In genomic region chr12:94557896-94558295, GRCh38 we compare ENCODE assay signal across 17 cellular contexts.
A peak's percentile ranks its signal among the peaks of the same experiment; 100 is the strongest.
DNase-seq lines count a peak whose midpoint lies in the region; ATAC-seq and TF ChIP-seq lines count a peak whose summit lies in the region.
"Had no signal": no experiment of that assay in that cellular context is flagged by ENCODE, and none has a peak within 500 bp of the region (broad histone marks: within the 10 kb centered on the region; RNA-seq: fewer than 3 reads in every experiment).

No MANE protein-coding gene starts in this region.

- H3K27me3 ChIP-seq in Peyer's patch (no peaks in the 10 kb centered on the region), hepatocyte (no peaks in the 10 kb centered on the region)
- H3K27me3 ChIP-seq: BE2C, SJCRH30 had no signal

- H3K4me1 ChIP-seq in Peyer's patch: peaks cover 0 to 22% (median 5%) of the 10 kb centered on the region in 4 donors
- H3K4me1 ChIP-seq in hepatocyte (ENCODE audit: insufficient read depth): peaks cover 12% of the 10 kb centered on the region
- H3K4me1 ChIP-seq: BE2C had no signal

- H3K4me1 Mint-ChIP-seq in type B pancreatic cell (ENCODE audit: unreplicated experiment): peaks cover 5% of the 10 kb centered on the region
- H3K4me1 Mint-ChIP-seq: CD4-positive, CD25-positive, alpha-beta regulatory T cell had no signal

- no peak for ATAC-seq in Right ventricle myocardium inferior
- no peak for ATAC-seq in GM18870 (IDR thresholded peaks at IDR 0.05; ENCODE audit: unreplicated experiment)
- no peak for ATAC-seq in GM21390 (IDR thresholded peaks at IDR 0.05; ENCODE audit: unreplicated experiment)
- ATAC-seq: Panc1 had no signal

- H3K9me3 ChIP-seq in Peyer's patch (no peaks in the 10 kb centered on the region), hepatocyte (ENCODE audit: low read depth) (no peaks in the 10 kb centered on the region)
- H3K9me3 ChIP-seq: BE2C, SJCRH30 had no signal

- peak overlapping the region in 3 of 4 donors; percentile 51 to 75 (median 54) for H3K27ac ChIP-seq in Peyer's patch
- H3K27ac ChIP-seq in hepatocyte: peak overlapping the region; percentile 82
- H3K27ac ChIP-seq: SJCRH30 had no signal

- peak overlapping the region; percentile 57 for H3K27ac Mint-ChIP-seq in type B pancreatic cell
- H3K27ac Mint-ChIP-seq: CD4-positive, CD25-positive, alpha-beta regulatory T cell had no signal

- no peak overlapping the region for H3K4me3 ChIP-seq in Peyer's patch
- no peak overlapping the region for H3K4me3 ChIP-seq in hepatocyte
- H3K4me3 ChIP-seq: SJCRH30 had no signal

- WGBS in hepatocyte (ENCODE audit: low lambda C conversion rate, missing lambda C conversion rate): 63% methylated on average over 1 of the region's 1 CpG

- H3K9me3 Mint-ChIP-seq in type B pancreatic cell: peaks cover 4% of the 10 kb centered on the region

- H3K27me3 Mint-ChIP-seq in type B pancreatic cell: peaks cover 25% of the 10 kb centered on the region

- no peaks in the 10 kb centered on the region for H3K9me2 ChIP-seq in hepatocyte (replicated peaks; ENCODE audit: insufficient read depth)

- TF ChIP-seq CTCF in Peyer's patch (IDR thresholded peaks at IDR 0.05) (no peak), hepatocyte (IDR thresholded peaks at IDR 0.05; ENCODE audit: poor library complexity) (no peak), type B pancreatic cell (conservative IDR thresholded peaks at IDR 0.05) (no peak)

- no peak for TF ChIP-seq POLR2A in Peyer's patch (IDR thresholded peaks at IDR 0.05)

- peak overlapping the region; percentile 46 for H3K4me2 ChIP-seq in hepatocyte

- no peaks in the 10 kb centered on the region for H3K79me2 ChIP-seq in hepatocyte

- no peaks in the 10 kb centered on the region for H4K20me1 ChIP-seq in hepatocyte (ENCODE audit: insufficient read depth, poor library complexity, severe bottlenecking)

- DNase-seq in HT-29 (ENCODE audit: low spot score) (peak; percentile 46), Peyer's patch (peak in 1 of 3 donors; percentile 44), hepatocyte (ENCODE audit: low spot score) (peak; percentile 37), type B pancreatic cell (ENCODE audit: extremely low spot score, unreplicated experiment) (no peak), Right ventricle myocardium inferior (ENCODE audit: missing footprints) (no peak)
- DNase-seq: BE2C; CD4-positive, CD25-positive, alpha-beta regulatory T cell; DMS79; NCI-H1092 treated with DMSO at 0.1 percent for 48 hours; NCI-H1436 treated with DMSO at 0.1 percent for 48 hours; NCI-H1930; NCI-H510A; NCI-H748 treated with DMSO at 0.1 percent for 48 hours; SJCRH30 had no signal

- H3K36me3 Mint-ChIP-seq in type B pancreatic cell: no peaks in the 10 kb centered on the region
- H3K36me3 Mint-ChIP-seq: CD4-positive, CD25-positive, alpha-beta regulatory T cell had no signal

- H3K4me3 Mint-ChIP-seq in type B pancreatic cell: no peak overlapping the region
- H3K4me3 Mint-ChIP-seq: CD4-positive, CD25-positive, alpha-beta regulatory T cell had no signal

- no peak overlapping the region for H2AFZ ChIP-seq in hepatocyte

- H3K36me3 ChIP-seq in Peyer's patch (no peaks in the 10 kb centered on the region), hepatocyte (replicated peaks; ENCODE audit: insufficient read depth, low read depth) (no peaks in the 10 kb centered on the region)
- H3K36me3 ChIP-seq: BE2C, SJCRH30 had no signal

- intact Hi-C loops in Right ventricle myocardium inferior (cut with DNase I): no loop called here

Comparison
In these comparisons a context has a peak if more than half of its experiments do, and no peak if none do; other contexts are left out.
1. DNase-seq: peak in HT-29 (single experiment) and hepatocyte (single experiment); none in type B pancreatic cell (single experiment) and Right ventricle myocardium inferior (single experiment).